12 cellular contexts compared by ENCODE assay signal in the genomic region with DNA sequence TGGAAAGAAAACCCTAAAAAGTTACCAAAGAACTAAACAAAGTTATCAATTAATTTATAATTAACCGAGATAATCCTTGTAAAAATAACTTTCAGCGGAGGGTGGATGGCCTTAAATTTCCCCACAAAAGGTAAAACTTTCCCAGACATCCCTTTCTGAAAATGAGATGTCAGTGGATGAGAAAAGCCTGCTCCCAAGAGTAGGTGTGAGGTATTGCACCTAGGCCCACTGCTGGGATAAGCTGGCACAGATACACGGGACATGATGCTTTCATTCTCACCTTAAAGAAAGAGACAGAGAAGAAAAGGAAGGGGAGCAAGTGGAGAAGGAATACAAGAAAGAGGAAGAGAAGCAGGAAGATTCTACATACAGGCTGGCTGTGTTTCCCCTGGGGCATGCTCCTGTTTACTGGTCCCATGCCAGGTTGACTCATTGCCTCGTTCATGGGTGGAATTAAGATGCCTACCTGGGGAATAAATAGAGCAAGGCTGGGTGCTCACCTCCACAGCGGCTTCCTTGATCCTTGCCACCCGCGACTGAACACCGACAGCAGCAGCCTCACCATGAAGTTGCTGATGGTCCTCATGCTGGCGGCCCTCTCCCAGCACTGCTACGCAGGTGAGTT. TPM values are rescaled to one million over a fixed set of nuclear protein-coding genes. Genes with fewer than 3 reads are reported as not detected.
DNase-seq lines count a peak whose midpoint lies in the region; ATAC-seq, FAIRE-seq and TF ChIP-seq lines count a peak whose summit lies in the region.
"Had no signal": no experiment of that assay in that cellular context is flagged by ENCODE, and none has a peak within 500 bp of the region (broad histone marks: within the 10 kb centered on the region; RNA-seq: fewer than 3 reads in every experiment).

Gene SCGB2A2 (plus strand): TSS at position 505 of the 625 bp plus-strand sequence. CDS start 59 bp downstream, at position 564.

- H3K4me1 Mint-ChIP-seq in activated T-helper 2 cell treated with anti-CD3 and anti-CD28 coated beads, Interferon-gamma antibody, Interleukin-2, Interleukin-4, amounts not matched to agents 10 μg/mL and 5 μg/mL and 100 μg/mL, durations not matched to agents 14 hours and 24 hours and 36 hours (ENCODE audit: low read depth) = peaks cover 8% of the 10 kb centered on the region

- no peak within 1 kb of the TSS for H4K91ac ChIP-seq in H1 (replicated peaks; ENCODE audit: insufficient read length, low read length)

- no peak for ATAC-seq in GM19463 (IDR thresholded peaks at IDR 0.05; ENCODE audit: unreplicated experiment)

- H4K20me1 ChIP-seq in MM.1S (ENCODE audit: insufficient read depth, low read length) (no peaks in the 10 kb centered on the region), H1 (replicated peaks in 1 of 2; ENCODE audit: control insufficient read depth in 1 of 2, insufficient read depth in 2 of 2, low read length in 2 of 2) (no peaks in the 10 kb centered on the region)

- H3K27me3 ChIP-seq in MM.1S (replicated peaks; ENCODE audit: insufficient read depth, low read length) (no peaks in the 10 kb centered on the region), H1 (replicated peaks in 1 of 4; ENCODE audit: control insufficient read depth in 3 of 4, extremely low read depth in 1 of 4, insufficient read depth in 3 of 4, low read length in 3 of 4) (no peaks in the 10 kb centered on the region), prostate gland (replicated peaks; ENCODE audit: insufficient read depth) (no peaks in the 10 kb centered on the region)

- H3F3A ChIP-seq in MM.1S (ENCODE audit: insufficient read depth, low read length) = no peaks in the 10 kb centered on the region

- H3K4me2 ChIP-seq in MM.1S (ENCODE audit: low read depth, low read length) (no peak within 1 kb of the TSS), H1 (ENCODE audit: insufficient read depth in 1 of 2, low read depth in 2 of 2, low read length in 2 of 2) (no peak within 1 kb of the TSS)

- no peak within 1 kb of the TSS for H3K14ac ChIP-seq in H1 (ENCODE audit: insufficient read length)

- no peaks in the 10 kb centered on the region for H3K9me3 Mint-ChIP-seq in activated T-helper 2 cell treated with anti-CD3 and anti-CD28 coated beads, Interferon-gamma antibody, Interleukin-2, Interleukin-4, amounts not matched to agents 10 μg/mL and 5 μg/mL and 100 μg/mL, durations not matched to agents 14 hours and 24 hours and 36 hours

- H3K27me3 Mint-ChIP-seq in activated T-helper 2 cell treated with anti-CD3 and anti-CD28 coated beads, Interferon-gamma antibody, Interleukin-2, Interleukin-4, amounts not matched to agents 10 μg/mL and 5 μg/mL and 100 μg/mL, durations not matched to agents 14 hours and 24 hours and 36 hours (ENCODE audit: low read depth) = peaks cover 9% of the 10 kb centered on the region

- H3K27ac Mint-ChIP-seq in activated T-helper 2 cell treated with anti-CD3 and anti-CD28 coated beads, Interferon-gamma antibody, Interleukin-2, Interleukin-4, amounts not matched to agents 10 μg/mL and 5 μg/mL and 100 μg/mL, durations not matched to agents 14 hours and 24 hours and 36 hours = no peak within 1 kb of the TSS

- H3K23me2 ChIP-seq in H1 (ENCODE audit: low read depth, low read length) = peaks cover 2% of the 10 kb centered on the region

- H2BK15ac ChIP-seq in H1 (ENCODE audit: low read length) = no peak within 1 kb of the TSS

- no peak for TF ChIP-seq EP300 in H1 (IDR thresholded peaks at IDR 0.05; ENCODE audit: borderline replicate concordance in 1 of 2, low read depth in 2 of 2, low read length in 2 of 2)

- DNase-seq in NCI-H2171 treated with DMSO at 0.1 percent for 48 hours (lab: John Stamatoyannopoulos, UW) (peak; percentile 3), NCI-H2171 (lab: John Stamatoyannopoulos, UW) (no peak), MM.1S (no peak), H1 (ENCODE audit: low read depth in 1 of 2, low spot score in 2 of 2) (no peak), prostate gland (ENCODE audit: low spot score) (peak; percentile 15)
- no peak for DNase-seq in stimulated activated CD4-positive, alpha-beta T cell treated with anti-CD3 and anti-CD28 coated beads, Interleukin-4, amount 100 ng/mL, for 4 hours
- no peak for DNase-seq in activated T-helper 2 cell treated with anti-CD3 and anti-CD28 coated beads, Interferon-gamma antibody, Interleukin-2, Interleukin-4, amounts not matched to agents 10 μg/mL and 5 μg/mL and 100 μg/mL, durations not matched to agents 14 hours and 24 hours and 36 hours (ENCODE audit: low spot score)
- DNase-seq: NCI-H2029 treated with DMSO at 0.1 percent for 48 hours, SHP77 had no signal

- TF ChIP-seq POLR2A in H1 (IDR thresholded peaks at IDR 0.05; ENCODE audit: control extremely low read depth in 1 of 2, low read depth in 2 of 2, low read length in 2 of 2) (no peak), prostate gland (IDR thresholded peaks at IDR 0.05) (no peak)

- CTCF ChIA-PET in H1 (lab: Charles Lee; ENCODE audit: partially characterized antibody) = interaction anchor here (0.7 to 1.8 kb wide), 13 partner anchors 11 to 122 kb away, joined by 3 to 5 read pairs (median 3); no protein-coding TSS in a partner anchor

- TF ChIP-seq RAD21 in H1 (IDR thresholded peaks at IDR 0.05 in 1 of 2, conservative IDR thresholded peaks at IDR 0.05 in 1 of 2; ENCODE audit: low read depth in 2 of 2, low read length in 2 of 2) = peak; percentile 37 to 64

- FAIRE-seq in H1 (lab: Jason Lieb, UNC) = no peak
- FAIRE-seq: colon had no signal

- no peak within 1 kb of the TSS for H2BK120ac ChIP-seq in H1 (replicated peaks; ENCODE audit: low read depth, low read length)

- no peak within 1 kb of the TSS for H3K56ac ChIP-seq in H1 (replicated peaks; ENCODE audit: insufficient read length, low read depth, low read length)

- no peaks in the 10 kb centered on the region for H3K4me1 ChIP-seq in MM.1S (ENCODE audit: low read length)
- no peaks in the 10 kb centered on the region for H3K4me1 ChIP-seq in H1 (replicated peaks in 1 of 4; ENCODE audit: control insufficient read depth in 3 of 4, insufficient read depth in 4 of 4, low read length in 3 of 4)
- no peaks in the 10 kb centered on the region for H3K4me1 ChIP-seq in prostate gland (replicated peaks)

- H3K23ac ChIP-seq in H1 (ENCODE audit: insufficient read length) = no peak within 1 kb of the TSS

- H2BK12ac ChIP-seq in H1 (ENCODE audit: low read depth, low read length) = no peak within 1 kb of the TSS

- H3K36me3 ChIP-seq in MM.1S (replicated peaks; ENCODE audit: insufficient read depth, low read length) (no peaks in the 10 kb centered on the region), H1 (ENCODE audit: control insufficient read depth in 2 of 4, insufficient read depth in 4 of 4, low read length in 3 of 4) (no peaks in the 10 kb centered on the region), prostate gland (no peaks in the 10 kb centered on the region)

- H3K9ac ChIP-seq in MM.1S (ENCODE audit: low read length) = no peak within 1 kb of the TSS
- no peak within 1 kb of the TSS for H3K9ac ChIP-seq in H1 (replicated peaks in 1 of 4; ENCODE audit: extremely low read depth in 1 of 4, low read depth in 3 of 4, low read length in 3 of 4)

- no peak within 1 kb of the TSS for H3K27ac ChIP-seq in MM.1S (ENCODE audit: low read length)
- H3K27ac ChIP-seq in H1 (ENCODE audit: low read depth, low read length) = no peak within 1 kb of the TSS
- no peak within 1 kb of the TSS for H3K27ac ChIP-seq in prostate gland

- intact Hi-C loops in prostate gland (cut with DNase I) = no loop called here
- intact Hi-C loops in activated T-helper 2 cell treated with anti-CD3 and anti-CD28 coated beads, Interferon-gamma antibody, Interleukin-2, Interleukin-4, amounts not matched to agents 10 μg/mL and 5 μg/mL and 100 μg/mL, durations not matched to agents 14 hours and 24 hours and 36 hours (cut with micrococcal nuclease) = no loop called here

- no peak within 1 kb of the TSS for H3K4me3 Mint-ChIP-seq in activated T-helper 2 cell treated with anti-CD3 and anti-CD28 coated beads, Interferon-gamma antibody, Interleukin-2, Interleukin-4, amounts not matched to agents 10 μg/mL and 5 μg/mL and 100 μg/mL, durations not matched to agents 14 hours and 24 hours and 36 hours (ENCODE audit: low read depth)

- TF ChIP-seq CTCF in MM.1S (IDR thresholded peaks at IDR 0.05; ENCODE audit: low read length) (peak; percentile 44), H1 (IDR thresholded peaks at IDR 0.05; ENCODE audit: control extremely low read depth in 1 of 3, insufficient read depth in 1 of 3, low read depth in 1 of 3, low read length in 3 of 3) (peak; percentile 38 to 62 (median 47)), prostate gland (IDR thresholded peaks at IDR 0.05) (peak in 3 of 4 experiments; percentile 42 to 58 (median 50))

- H2BK20ac ChIP-seq in H1 (ENCODE audit: low read length) = no peak within 1 kb of the TSS

- no peak within 1 kb of the TSS for H4K8ac ChIP-seq in H1 (ENCODE audit: extremely low read depth, insufficient read depth, low read length)

- H3K9me2 ChIP-seq in MM.1S (replicated peaks; ENCODE audit: insufficient read depth, low read length) = no peaks in the 10 kb centered on the region

- H3K4ac ChIP-seq in H1 (replicated peaks; ENCODE audit: insufficient read length, low read depth, low read length) = no peak within 1 kb of the TSS

- no peaks in the 10 kb centered on the region for H3K79me1 ChIP-seq in H1 (ENCODE audit: low read depth, low read length)

- 88% methylated on average over 10 of the region's 10 CpGs; no CpG with 5 or more reads in 1 of the 2 experiments for WGBS in H1 (ENCODE audit: extremely low coverage in 1 of 2, insufficient coverage in 1 of 2, insufficient read length in 1 of 2, insufficient replicate concordance in 2 of 2, low coverage in 1 of 2, low lambda C conversion rate in 2 of 2, missing lambda C conversion rate in 1 of 2), 2 experiments
- WGBS in prostate gland = 72% methylated on average over 10 of the region's 10 CpGs

- no peaks in the 10 kb centered on the region for H3K79me2 ChIP-seq in MM.1S (ENCODE audit: low read length)
- no peaks in the 10 kb centered on the region for H3K79me2 ChIP-seq in H1 (ENCODE audit: control insufficient read depth in 1 of 2, insufficient read depth in 2 of 2, low read length in 2 of 2)

- POLR2A ChIA-PET in H1 (lab: Charles Lee; ENCODE audit: partially characterized antibody) = no interaction called here

- no peaks in the 10 kb centered on the region for H3K36me3 Mint-ChIP-seq in activated T-helper 2 cell treated with anti-CD3 and anti-CD28 coated beads, Interferon-gamma antibody, Interleukin-2, Interleukin-4, amounts not matched to agents 10 μg/mL and 5 μg/mL and 100 μg/mL, durations not matched to agents 14 hours and 24 hours and 36 hours (ENCODE audit: low read depth)

- no peak within 1 kb of the TSS for H2AFZ ChIP-seq in MM.1S (ENCODE audit: low read length)
- H2AFZ ChIP-seq in H1 (ENCODE audit: low read length) = no peak within 1 kb of the TSS

- no peak within 1 kb of the TSS for H3K18ac ChIP-seq in H1 (ENCODE audit: extremely low read depth, low read length)

- H3K4me3 ChIP-seq in MM.1S (ENCODE audit: low read length) = no peak within 1 kb of the TSS
- H3K4me3 ChIP-seq in H1 (ENCODE audit: extremely low read depth in 1 of 4, insufficient read depth in 2 of 4, low read depth in 3 of 4, low read length in 4 of 4) = no peak within 1 kb of the TSS
- no peak within 1 kb of the TSS for H3K4me3 ChIP-seq in prostate gland

- no peak within 1 kb of the TSS for H4K5ac ChIP-seq in H1 (ENCODE audit: insufficient read length, low read depth, low read length)

- no peaks in the 10 kb centered on the region for H3K9me3 ChIP-seq in MM.1S (replicated peaks; ENCODE audit: insufficient read depth, low read length)
- no peaks in the 10 kb centered on the region for H3K9me3 ChIP-seq in H1 (ENCODE audit: insufficient read depth in 2 of 2, low read depth in 1 of 2, low read length in 1 of 2)
- no peaks in the 10 kb centered on the region for H3K9me3 ChIP-seq in prostate gland

- no peak within 1 kb of the TSS for H2AK5ac ChIP-seq in H1 (ENCODE audit: low read depth, low read length)

- no peak within 1 kb of the TSS for H2BK5ac ChIP-seq in H1 (ENCODE audit: low read depth, low read length)

RNA-seq across cellular contexts. Expression of gene SCGB2A2, which starts in this region (rescaled TPM):
- not detected in 2 replicates for total RNA-seq in H1 (2021; fragmentation: NEBNext Ultra II Directional; extraction: Animal tissue kit (Norgen Biotek cat#: 25700))
- not detected in 2 replicates for polyA plus RNA-seq in H1 (2011; rRNA removed)
- polyA plus RNA-seq in H1 (2011; cell fraction: cytosol; rRNA removed) = not detected
- polyA plus RNA-seq in H1 (2011; cell fraction: nucleus; rRNA removed) = not detected
- not detected in 4 replicates for polyA plus RNA-seq in H1 (2012, experiment 1 of 2)
- polyA plus RNA-seq in H1 (2012, experiment 2 of 2) = not detected
- polyA plus RNA-seq in H1 (2013, experiment 1 of 2) = not detected
- polyA plus RNA-seq in H1 (2013, experiment 2 of 2) = not detected
- polyA minus RNA-seq in H1 (2011; rRNA and poly(A)+ RNA removed) = not detected in 2 replicates
- polyA minus RNA-seq in H1 (2011; cell fraction: cytosol; rRNA and poly(A)+ RNA removed) = not detected
- polyA minus RNA-seq in H1 (2011; cell fraction: nucleus; rRNA and poly(A)+ RNA removed) = not detected
- not detected for total RNA-seq in prostate gland
- not detected in 2 replicates for total RNA-seq in activated T-helper 2 cell treated with anti-CD3 and anti-CD28 coated beads, Interferon-gamma antibody, Interleukin-2, Interleukin-4, amounts not matched to agents 10 μg/mL and 5 μg/mL and 100 μg/mL, durations not matched to agents 14 hours and 24 hours and 36 hours
- polyA plus RNA-seq: AG04450 had no signal

Comparison
In these comparisons a context has a peak if more than half of its experiments do, and no peak if none do; other contexts are left out.
1. Peak in DNase-seq in prostate gland; RNA of the gene not detected or under 1 TPM.